9 cellular contexts compared by ENCODE assay signal in genomic region chr2:142130111-142131015, GRCh38. TPM values are rescaled to one million over a fixed set of nuclear protein-coding genes. Genes with fewer than 3 reads are reported as not detected.
DNase-seq lines count a peak whose midpoint lies in the region; ATAC-seq and TF ChIP-seq lines count a peak whose summit lies in the region.
"Had no signal": no experiment of that assay in that cellular context is flagged by ENCODE, and none has a peak within 500 bp of the region (broad histone marks: within the 10 kb centered on the region; RNA-seq: fewer than 3 reads in every experiment).

No MANE protein-coding gene starts in this region.

- H3K4me3 Mint-ChIP-seq in stimulated activated memory B cell treated with anti-CD40 and anti-IgM and Interleukin-4, amounts not matched to agents 10 μg/mL and 1 μg/mL and 100 μg/mL, for 72 hours, result peak overlapping the region; percentile 62

- H3K4me3 ChIP-seq in choroid plexus epithelial cell (ENCODE audit: low read depth, low read length) (peak overlapping the region; percentile 68), kidney epithelial cell (ENCODE audit: low read depth, low read length) (peak overlapping the region; percentile 61)

- H3K27me3 Mint-ChIP-seq in stimulated activated memory B cell treated with anti-CD40 and anti-IgM and Interleukin-4, amounts not matched to agents 10 μg/mL and 1 μg/mL and 100 μg/mL, for 72 hours, result peaks cover 48% of the 10 kb centered on the region

- TF ChIP-seq CTCF in choroid plexus epithelial cell (conservative IDR thresholded peaks at IDR 0.05; ENCODE audit: low read depth, low read length) (no peak), kidney epithelial cell (IDR thresholded peaks at IDR 0.05; ENCODE audit: insufficient read depth, low read length, poor library complexity, severe bottlenecking) (no peak)

- peaks cover 20% of the 10 kb centered on the region for H3K4me1 Mint-ChIP-seq in stimulated activated memory B cell treated with anti-CD40 and anti-IgM and Interleukin-4, amounts not matched to agents 10 μg/mL and 1 μg/mL and 100 μg/mL, for 72 hours

- no peaks in the 10 kb centered on the region for H3K9me3 Mint-ChIP-seq in stimulated activated memory B cell treated with anti-CD40 and anti-IgM and Interleukin-4, amounts not matched to agents 10 μg/mL and 1 μg/mL and 100 μg/mL, for 72 hours

- H3K36me3 Mint-ChIP-seq in stimulated activated memory B cell treated with anti-CD40 and anti-IgM and Interleukin-4, amounts not matched to agents 10 μg/mL and 1 μg/mL and 100 μg/mL, for 72 hours, result no peaks in the 10 kb centered on the region

- H3K36me3 ChIP-seq in kidney epithelial cell (ENCODE audit: control insufficient read depth, insufficient read depth, low read length), result no peaks in the 10 kb centered on the region

- DNase-seq in ELR (ENCODE audit: low read depth), result peak; percentile 80
- DNase-seq in HCEC 1CT, result peak; percentile 63
- peak; percentile 71 for DNase-seq in NCI-H526 treated with DMSO at 0.1 percent for 48 hours (lab: John Stamatoyannopoulos, UW)
- DNase-seq in choroid plexus epithelial cell (ENCODE audit: low read depth), result peak; percentile 82
- no peak for DNase-seq in kidney epithelial cell (ENCODE audit: low read depth)
- no peak for DNase-seq in NCI-H2029 treated with DMSO at 0.1 percent for 48 hours (lab: John Stamatoyannopoulos, UW)

- no peaks in the 10 kb centered on the region for H3K27me3 ChIP-seq in kidney epithelial cell (ENCODE audit: control insufficient read depth, insufficient read depth, low read length)

- H3K27ac Mint-ChIP-seq in stimulated activated memory B cell treated with anti-CD40 and anti-IgM and Interleukin-4, amounts not matched to agents 10 μg/mL and 1 μg/mL and 100 μg/mL, for 72 hours, result no peak overlapping the region

- ATAC-seq in stimulated activated memory B cell treated with anti-CD40 and anti-IgM and Interleukin-4, amounts not matched to agents 10 μg/mL and 1 μg/mL and 100 μg/mL, for 72 hours, result no peak
- no peak for ATAC-seq in GM21786 (IDR thresholded peaks at IDR 0.05; ENCODE audit: unreplicated experiment)

RNA-seq across cellular contexts. Expression of gene LRP1B, which starts 0.5 kb away (rescaled TPM):
- 0.34 and 0.38 TPM in 2 replicates for total RNA-seq in kidney epithelial cell
- total RNA-seq: T-helper 2 cell treated with Interferon-gamma antibody and Interleukin-4, amounts not matched to agents 100 ng/mL and 5 ng/mL, for 36 hours had no signal

Comparison
In these comparisons a context has a peak if more than half of its experiments do, and no peak if none do; other contexts are left out.
1. DNase-seq: peak in ELR (single experiment), HCEC 1CT (single experiment), NCI-H526 treated with DMSO at 0.1 percent for 48 hours (single experiment) and choroid plexus epithelial cell (single experiment); none in kidney epithelial cell (single experiment) and NCI-H2029 treated with DMSO at 0.1 percent for 48 hours (single experiment).